Comparison of ENCODE assay signal across 1 cellular context in genomic region chr6:43172127-43173007, GRCh38.
A peak's percentile ranks its signal among the peaks of the same experiment; 100 is the strongest.
TF ChIP-seq lines count a peak whose summit lies in the region.

No MANE protein-coding gene starts in this region.

TF ChIP-seq in HepG2, 621 proteins besides CTCF, POLR2A, EP300 and RAD21 (continued from another document and continues in another):
- TF ChIP-seq, protein P1, sequence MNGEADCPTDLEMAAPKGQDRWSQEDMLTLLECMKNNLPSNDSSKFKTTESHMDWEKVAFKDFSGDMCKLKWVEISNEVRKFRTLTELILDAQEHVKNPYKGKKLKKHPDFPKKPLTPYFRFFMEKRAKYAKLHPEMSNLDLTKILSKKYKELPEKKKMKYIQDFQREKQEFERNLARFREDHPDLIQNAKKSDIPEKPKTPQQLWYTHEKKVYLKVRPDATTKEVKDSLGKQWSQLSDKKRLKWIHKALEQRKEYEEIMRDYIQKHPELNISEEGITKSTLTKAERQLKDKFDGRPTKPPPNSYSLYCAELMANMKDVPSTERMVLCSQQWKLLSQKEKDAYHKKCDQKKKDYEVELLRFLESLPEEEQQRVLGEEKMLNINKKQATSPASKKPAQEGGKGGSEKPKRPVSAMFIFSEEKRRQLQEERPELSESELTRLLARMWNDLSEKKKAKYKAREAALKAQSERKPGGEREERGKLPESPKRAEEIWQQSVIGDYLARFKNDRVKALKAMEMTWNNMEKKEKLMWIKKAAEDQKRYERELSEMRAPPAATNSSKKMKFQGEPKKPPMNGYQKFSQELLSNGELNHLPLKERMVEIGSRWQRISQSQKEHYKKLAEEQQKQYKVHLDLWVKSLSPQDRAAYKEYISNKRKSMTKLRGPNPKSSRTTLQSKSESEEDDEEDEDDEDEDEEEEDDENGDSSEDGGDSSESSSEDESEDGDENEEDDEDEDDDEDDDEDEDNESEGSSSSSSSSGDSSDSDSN (CRISPR knock-in tag; IDR thresholded peaks at IDR 0.05): 0 out of 2 replicates have a peak, but pooled peaks have one; percentile 47
- TF ChIP-seq HNF4G (IDR thresholded peaks at IDR 0.05; ENCODE audit: borderline replicate concordance, low read depth, low read length) (no peak), HNF4G (CRISPR knock-in tag; IDR thresholded peaks at IDR 0.05; ENCODE audit: borderline replicate concordance, low read depth) (peak; percentile 25; the same call in 1 of the 2 replicates), STAT5B (CRISPR knock-in tag; IDR thresholded peaks at IDR 0.05) (no peak), ZNF615 (CRISPR knock-in tag; IDR thresholded peaks at IDR 0.05; ENCODE audit: borderline replicate concordance) (no peak), ZNF501 (CRISPR knock-in tag; IDR thresholded peaks at IDR 0.05) (peak; percentile 40; the same call in 1 of the 2 replicates), ZNF691 (CRISPR knock-in tag; IDR thresholded peaks at IDR 0.05; ENCODE audit: borderline replicate concordance, low read depth) (peak; percentile 49; the same call in 1 of the 2 replicates), ZSCAN25 (CRISPR knock-in tag; IDR thresholded peaks at IDR 0.05) (peak; percentile 85), SPEN (CRISPR knock-in tag; IDR thresholded peaks at IDR 0.05; ENCODE audit: low read depth) (peak; percentile 24; the same call in 1 of the 2 replicates), DMAP1 (CRISPR knock-in tag; IDR thresholded peaks at IDR 0.05) (0 out of 2 replicates have a peak, but pooled peaks have one; percentile 22), ZNF891 (CRISPR knock-in tag; IDR thresholded peaks at IDR 0.05) (no peak), SIX1 (CRISPR knock-in tag; IDR thresholded peaks at IDR 0.05; ENCODE audit: borderline replicate concordance) (no peak), DZIP1 (CRISPR knock-in tag; IDR thresholded peaks at IDR 0.05) (peak; percentile 58; the same call in 1 of the 2 replicates), HMGXB4 (CRISPR knock-in tag; IDR thresholded peaks at IDR 0.05; ENCODE audit: borderline replicate concordance in 1 of 2, low read depth in 1 of 2) (peak; percentile 43 to 56; a peak in 2 of 4 replicates), GFI1 (CRISPR knock-in tag; IDR thresholded peaks at IDR 0.05; ENCODE audit: borderline replicate concordance) (no peak; the same call in 1 of the 2 replicates), SRSF1 (optimal IDR thresholded peaks at IDR 0.05; ENCODE audit: low read depth, low read length) (peak; percentile 16), LCORL (IDR thresholded peaks at IDR 0.05) (no peak), LCORL (CRISPR knock-in tag; IDR thresholded peaks at IDR 0.05) (peak; percentile 50; the same call in 1 of the 2 replicates), NR0B2 (CRISPR knock-in tag; IDR thresholded peaks at IDR 0.05) (peak; percentile 48; the same call in 1 of the 2 replicates), FOXM1 (CRISPR knock-in tag; IDR thresholded peaks at IDR 0.05) (0 out of 2 replicates have a peak, but pooled peaks have one; percentile 65), TRIM24 (CRISPR knock-in tag; IDR thresholded peaks at IDR 0.05) (peak; percentile 65; the same call in 1 of the 2 replicates), HOXA5 (CRISPR knock-in tag; IDR thresholded peaks at IDR 0.05) (no peak), ARID2 (CRISPR knock-in tag; IDR thresholded peaks at IDR 0.05; ENCODE audit: borderline replicate concordance) (peak; percentile 88), HMGXB3 (CRISPR knock-in tag; IDR thresholded peaks at IDR 0.05; ENCODE audit: borderline replicate concordance) (0 out of 2 replicates have a peak, but pooled peaks have one; percentile 15), ZNF121 (CRISPR knock-in tag; IDR thresholded peaks at IDR 0.05) (0 out of 2 replicates have a peak, but pooled peaks have one; percentile 5), ZNF30 (CRISPR knock-in tag; IDR thresholded peaks at IDR 0.05) (0 out of 2 replicates have a peak, but pooled peaks have one; percentile 42), ZNF770 (CRISPR knock-in tag; IDR thresholded peaks at IDR 0.05) (peak; percentile 53; the same call in 1 of the 2 replicates), ZNF678 (CRISPR knock-in tag; IDR thresholded peaks at IDR 0.05) (0 out of 2 replicates have a peak, but pooled peaks have one; percentile 44), ZNF761 (CRISPR knock-in tag; conservative IDR thresholded peaks at IDR 0.05) (peak; percentile 45; the same call in 1 of the 2 replicates), JUND (CRISPR knock-in tag; IDR thresholded peaks at IDR 0.05) (peak; percentile 71)
- TF ChIP-seq, protein P2, sequence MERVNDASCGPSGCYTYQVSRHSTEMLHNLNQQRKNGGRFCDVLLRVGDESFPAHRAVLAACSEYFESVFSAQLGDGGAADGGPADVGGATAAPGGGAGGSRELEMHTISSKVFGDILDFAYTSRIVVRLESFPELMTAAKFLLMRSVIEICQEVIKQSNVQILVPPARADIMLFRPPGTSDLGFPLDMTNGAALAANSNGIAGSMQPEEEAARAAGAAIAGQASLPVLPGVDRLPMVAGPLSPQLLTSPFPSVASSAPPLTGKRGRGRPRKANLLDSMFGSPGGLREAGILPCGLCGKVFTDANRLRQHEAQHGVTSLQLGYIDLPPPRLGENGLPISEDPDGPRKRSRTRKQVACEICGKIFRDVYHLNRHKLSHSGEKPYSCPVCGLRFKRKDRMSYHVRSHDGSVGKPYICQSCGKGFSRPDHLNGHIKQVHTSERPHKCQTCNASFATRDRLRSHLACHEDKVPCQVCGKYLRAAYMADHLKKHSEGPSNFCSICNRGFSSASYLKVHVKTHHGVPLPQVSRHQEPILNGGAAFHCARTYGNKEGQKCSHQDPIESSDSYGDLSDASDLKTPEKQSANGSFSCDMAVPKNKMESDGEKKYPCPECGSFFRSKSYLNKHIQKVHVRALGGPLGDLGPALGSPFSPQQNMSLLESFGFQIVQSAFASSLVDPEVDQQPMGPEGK (CRISPR knock-in tag; IDR thresholded peaks at IDR 0.05): no peak; the same call in 1 of the 2 replicates
- TF ChIP-seq, protein P3, sequence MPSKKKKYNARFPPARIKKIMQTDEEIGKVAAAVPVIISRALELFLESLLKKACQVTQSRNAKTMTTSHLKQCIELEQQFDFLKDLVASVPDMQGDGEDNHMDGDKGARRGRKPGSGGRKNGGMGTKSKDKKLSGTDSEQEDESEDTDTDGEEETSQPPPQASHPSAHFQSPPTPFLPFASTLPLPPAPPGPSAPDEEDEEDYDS (CRISPR knock-in tag; IDR thresholded peaks at IDR 0.05): no peak
- TF ChIP-seq, protein P4, sequence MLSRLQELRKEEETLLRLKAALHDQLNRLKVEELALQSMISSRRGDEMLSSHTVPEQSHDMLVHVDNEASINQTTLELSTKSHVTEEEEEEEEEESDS (CRISPR knock-in tag; IDR thresholded peaks at IDR 0.05; ENCODE audit: borderline replicate concordance): peak; percentile 68; the same call in 1 of the 2 replicates
- TF ChIP-seq, protein P5, sequence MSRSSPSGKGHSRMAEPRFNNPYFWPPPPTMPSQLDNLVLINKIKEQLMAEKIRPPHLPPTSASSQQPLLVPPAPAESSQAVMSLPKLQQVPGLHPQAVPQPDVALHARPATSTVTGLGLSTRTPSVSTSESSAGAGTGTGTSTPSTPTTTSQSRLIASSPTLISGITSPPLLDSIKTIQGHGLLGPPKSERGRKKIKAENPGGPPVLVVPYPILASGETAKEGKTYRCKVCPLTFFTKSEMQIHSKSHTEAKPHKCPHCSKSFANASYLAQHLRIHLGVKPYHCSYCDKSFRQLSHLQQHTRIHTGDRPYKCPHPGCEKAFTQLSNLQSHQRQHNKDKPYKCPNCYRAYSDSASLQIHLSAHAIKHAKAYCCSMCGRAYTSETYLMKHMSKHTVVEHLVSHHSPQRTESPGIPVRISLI (CRISPR knock-in tag; IDR thresholded peaks at IDR 0.05; ENCODE audit: borderline replicate concordance): no peak
- TF ChIP-seq, protein P6, sequence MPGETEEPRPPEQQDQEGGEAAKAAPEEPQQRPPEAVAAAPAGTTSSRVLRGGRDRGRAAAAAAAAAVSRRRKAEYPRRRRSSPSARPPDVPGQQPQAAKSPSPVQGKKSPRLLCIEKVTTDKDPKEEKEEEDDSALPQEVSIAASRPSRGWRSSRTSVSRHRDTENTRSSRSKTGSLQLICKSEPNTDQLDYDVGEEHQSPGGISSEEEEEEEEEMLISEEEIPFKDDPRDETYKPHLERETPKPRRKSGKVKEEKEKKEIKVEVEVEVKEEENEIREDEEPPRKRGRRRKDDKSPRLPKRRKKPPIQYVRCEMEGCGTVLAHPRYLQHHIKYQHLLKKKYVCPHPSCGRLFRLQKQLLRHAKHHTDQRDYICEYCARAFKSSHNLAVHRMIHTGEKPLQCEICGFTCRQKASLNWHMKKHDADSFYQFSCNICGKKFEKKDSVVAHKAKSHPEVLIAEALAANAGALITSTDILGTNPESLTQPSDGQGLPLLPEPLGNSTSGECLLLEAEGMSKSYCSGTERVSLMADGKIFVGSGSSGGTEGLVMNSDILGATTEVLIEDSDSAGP (CRISPR knock-in tag; IDR thresholded peaks at IDR 0.05; ENCODE audit: borderline replicate concordance): peak; percentile 64; the same call in 1 of the 2 replicates
